ENCODE assay signal across 8 cellular contexts in the genomic region with DNA sequence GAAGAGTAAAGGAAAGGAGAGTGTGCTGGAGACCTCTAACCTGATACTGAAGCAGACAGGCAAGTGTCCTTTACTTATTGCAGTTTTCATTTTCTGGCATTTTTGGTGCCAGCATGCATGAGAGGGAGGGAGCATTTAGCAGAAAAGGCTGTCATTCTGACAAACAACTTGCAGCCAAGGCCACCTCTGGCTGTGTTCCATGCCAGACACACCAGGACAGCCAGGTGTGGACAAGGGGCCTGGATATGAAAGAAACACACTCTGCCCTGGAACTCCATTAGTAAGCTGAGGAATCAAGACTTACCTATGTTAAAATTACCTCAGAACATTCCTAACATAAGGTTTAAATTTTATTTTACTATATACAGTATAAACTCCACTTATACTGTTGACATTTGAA.
"Had no signal": no experiment of that assay in that cellular context is flagged by ENCODE, and none has a peak within 500 bp of the region (broad histone marks: within the 10 kb centered on the region; RNA-seq: fewer than 3 reads in every experiment).

No MANE protein-coding gene starts in this region.

- H3K4me1 ChIP-seq: HAP-1 had no signal

- H3K36me3 ChIP-seq: HAP-1 had no signal

- H3K9me3 ChIP-seq: HAP-1 had no signal

- H3K27ac ChIP-seq: GM23248, HL-60 had no signal

- FAIRE-seq: HepG2 had no signal

- H3K4me3 ChIP-seq: GM23248, HAP-1 had no signal

- DNase-seq: GM23248, GOT3, H7, HFFc6, KBM-7 had no signal
